Comparison of ENCODE assay signal across 9 cellular contexts in the genomic region with DNA sequence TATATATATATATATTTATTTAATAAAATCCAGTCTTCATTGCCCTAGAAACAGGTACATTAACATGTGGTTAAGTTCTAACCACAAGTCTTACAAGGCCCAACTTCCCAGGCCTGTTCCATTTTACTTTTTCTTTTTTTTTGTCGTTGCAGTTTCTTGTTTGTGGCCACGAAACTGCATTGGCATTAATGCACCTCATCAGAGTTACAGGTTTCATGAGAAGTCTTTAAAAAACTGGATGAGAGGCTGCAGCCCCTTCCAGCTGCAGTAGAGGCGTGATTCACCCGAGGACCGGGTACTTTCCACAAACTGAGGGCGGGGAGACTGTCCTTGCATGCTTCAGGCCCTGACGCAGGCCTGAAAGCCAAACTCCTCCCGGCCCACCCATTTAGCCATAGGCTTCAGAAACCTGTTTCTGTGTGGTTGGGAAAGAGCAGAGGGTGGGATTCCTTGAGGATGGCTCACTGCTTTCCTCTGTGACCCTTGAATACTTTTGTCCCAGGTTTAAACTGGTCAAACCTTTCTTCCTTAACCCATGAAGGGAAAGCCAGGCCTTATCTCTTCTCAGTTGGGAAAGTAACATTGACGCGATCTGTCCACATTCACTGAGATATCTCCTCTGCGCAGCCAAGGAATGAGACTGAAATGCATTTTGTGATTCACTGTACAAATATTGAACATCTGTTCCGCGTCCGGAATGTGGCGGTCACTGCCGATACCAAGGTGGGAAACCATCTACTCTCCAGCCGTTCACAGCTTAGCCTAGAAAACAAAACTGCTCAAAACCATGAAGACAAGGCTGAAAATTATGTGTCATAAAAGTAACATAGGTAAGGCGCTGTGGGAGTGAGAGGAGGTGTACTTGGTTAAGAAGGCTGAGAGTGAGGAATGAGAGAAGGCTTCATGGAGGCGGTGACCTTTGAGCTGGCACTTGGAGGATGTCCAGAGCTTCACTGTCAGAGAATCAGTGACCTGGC.
A peak's percentile ranks its signal among the peaks of the same experiment; 100 is the strongest.
DNase-seq lines count a peak whose midpoint lies in the region; ATAC-seq and TF ChIP-seq lines count a peak whose summit lies in the region.
"Had no signal": no experiment of that assay in that cellular context is flagged by ENCODE, and none has a peak within 500 bp of the region (broad histone marks: within the 10 kb centered on the region; RNA-seq: fewer than 3 reads in every experiment).

No MANE protein-coding gene starts in this region.

- H3K27ac ChIP-seq in mesendoderm (ENCODE audit: low read depth, low read length), result no peak overlapping the region
- H3K27ac ChIP-seq in suprapubic skin, result no peak overlapping the region
- no peak overlapping the region for H3K27ac ChIP-seq in sigmoid colon
- H3K27ac ChIP-seq: HL-60 had no signal

- H2BK5ac ChIP-seq in mesendoderm (ENCODE audit: low read length), result no peak overlapping the region

- H2BK120ac ChIP-seq in mesendoderm (ENCODE audit: low read depth, low read length), result no peak overlapping the region

- intact Hi-C loops in sigmoid colon (cut with DNase I), result no loop called here

- H3K36me3 ChIP-seq in mesendoderm (ENCODE audit: control insufficient read depth, insufficient read depth, low read length), result no peaks in the 10 kb centered on the region
- H3K36me3 ChIP-seq in suprapubic skin, result no peaks in the 10 kb centered on the region
- no peaks in the 10 kb centered on the region for H3K36me3 ChIP-seq in sigmoid colon

- DNase-seq in stimulated activated naive CD4-positive, alpha-beta T cell treated with Interleukin-2 at 50 U/mL for 16 hours (lab: John Stamatoyannopoulos, UW), result peak; percentile 59
- DNase-seq in stimulated activated naive CD4-positive, alpha-beta T cell (lab: John Stamatoyannopoulos, UW), result no peak
- DNase-seq in activated T-cell treated with anti-CD3 and anti-CD28 coated beads for 48 hours (ENCODE audit: low read depth) (peak; percentile 45), mesendoderm (peak; percentile 39), suprapubic skin (ENCODE audit: low spot score in 2 of 2) (no peak), RPMI8226 (no peak), sigmoid colon (no peak)

- H3K56ac ChIP-seq in mesendoderm (ENCODE audit: low read length), result no peak overlapping the region

- no peak overlapping the region for H4K5ac ChIP-seq in mesendoderm (ENCODE audit: low read length)

- no peaks in the 10 kb centered on the region for H3K79me1 ChIP-seq in mesendoderm (ENCODE audit: low read length)

- no peaks in the 10 kb centered on the region for H3K27me3 ChIP-seq in mesendoderm (ENCODE audit: insufficient read depth, low read length, poor library complexity)
- H3K27me3 ChIP-seq in suprapubic skin, result no peaks in the 10 kb centered on the region
- H3K27me3 ChIP-seq in sigmoid colon, result no peaks in the 10 kb centered on the region

- H3K23ac ChIP-seq in mesendoderm (ENCODE audit: low read length), result no peak overlapping the region

- TF ChIP-seq EP300 in suprapubic skin (IDR thresholded peaks at IDR 0.05) (no peak), sigmoid colon (IDR thresholded peaks at IDR 0.05) (no peak)

- no peak overlapping the region for H4K8ac ChIP-seq in mesendoderm (ENCODE audit: low read depth, low read length)

- H3K4me3 ChIP-seq in mesendoderm (ENCODE audit: low read length), result no peak overlapping the region
- no peak overlapping the region for H3K4me3 ChIP-seq in suprapubic skin
- no peak overlapping the region for H3K4me3 ChIP-seq in sigmoid colon

- TF ChIP-seq CTCF in suprapubic skin (IDR thresholded peaks at IDR 0.05), result no peak
- TF ChIP-seq CTCF in sigmoid colon (IDR thresholded peaks at IDR 0.05), result no peak

- no peaks in the 10 kb centered on the region for H3K9me3 ChIP-seq in suprapubic skin
- peaks cover 0 to 2% (median 0%) of the 10 kb centered on the region in 4 donors for H3K9me3 ChIP-seq in sigmoid colon

- no peak overlapping the region for H3K18ac ChIP-seq in mesendoderm (ENCODE audit: low read length)

- no peak for ATAC-seq in HG03439 (IDR thresholded peaks at IDR 0.05; ENCODE audit: unreplicated experiment)

- H2AK5ac ChIP-seq in mesendoderm (ENCODE audit: low read length), result no peak overlapping the region

- H3K4me1 ChIP-seq in mesendoderm (ENCODE audit: control insufficient read depth, low read depth, low read length) (no peaks in the 10 kb centered on the region), suprapubic skin (peaks cover 8% of the 10 kb centered on the region), sigmoid colon (no peaks in the 10 kb centered on the region)

- H3K9ac ChIP-seq in mesendoderm (ENCODE audit: low read length), result no peak overlapping the region

- no peak overlapping the region for H3K4me2 ChIP-seq in mesendoderm (ENCODE audit: low read length)

- no CpG with 5 or more reads among the region's 19 CpGs for WGBS in mesendoderm (ENCODE audit: extremely low coverage, insufficient coverage, low lambda C conversion rate)
- WGBS in suprapubic skin, result 71% methylated on average over 18 of the region's 19 CpGs
- WGBS in sigmoid colon, 2 donors, result 54 to 76% methylated on average over 19 of the region's 19 CpGs

- H2BK15ac ChIP-seq in mesendoderm (replicated peaks; ENCODE audit: low read depth), result no peak overlapping the region

- H3K4ac ChIP-seq in mesendoderm (ENCODE audit: low read depth, low read length), result no peak overlapping the region

- H3K79me2 ChIP-seq in mesendoderm (ENCODE audit: control insufficient read depth, insufficient read depth, low read length), result no peaks in the 10 kb centered on the region

- TF ChIP-seq POLR2A in suprapubic skin (IDR thresholded peaks at IDR 0.05) (no peak), sigmoid colon (IDR thresholded peaks at IDR 0.05) (no peak)

Comparison
In these comparisons a context has a peak if more than half of its experiments do, and no peak if none do; other contexts are left out.
1. DNase-seq: peak in stimulated activated naive CD4-positive, alpha-beta T cell treated with Interleukin-2 at 50 U/mL for 16 hours (single experiment), activated T-cell treated with anti-CD3 and anti-CD28 coated beads for 48 hours (single experiment) and mesendoderm (single experiment); none in stimulated activated naive CD4-positive, alpha-beta T cell (0 of 6), suprapubic skin (0 of 2), RPMI8226 (single experiment) and sigmoid colon (single experiment).